ENCODE assay signal across 23 cellular contexts in genomic region chrX:136205882-136206281, GRCh38. TPM values are rescaled to one million over a fixed set of nuclear protein-coding genes. Genes with fewer than 3 reads are reported as not detected.
A peak's percentile ranks its signal among the peaks of the same experiment; 100 is the strongest.
DNase-seq lines count a peak whose midpoint lies in the region; ATAC-seq and TF ChIP-seq lines count a peak whose summit lies in the region.
"Had no signal": no experiment of that assay in that cellular context is flagged by ENCODE, and none has a peak within 500 bp of the region (broad histone marks: within the 10 kb centered on the region; RNA-seq: fewer than 3 reads in every experiment).

No MANE protein-coding gene starts in this region.

- H3K36me3 ChIP-seq in esophagus muscularis mucosa (peaks cover 11 to 47% (median 40%) of the 10 kb centered on the region in 4 donors), sigmoid colon (peaks cover 0 to 29% (median 12%) of the 10 kb centered on the region in 4 donors)

- no peak for DNase-seq in right cardiac atrium
- no peak for DNase-seq in cardiac septum (ENCODE audit: low spot score)
- DNase-seq in esophagus muscularis mucosa (ENCODE audit: extremely low spot score), result no peak
- DNase-seq in sigmoid colon, result peak; percentile 71
- no peak for DNase-seq in activated T-cell treated with anti-CD3 and anti-CD28 coated beads, Interleukin-2, amount 50 U/mL, for 4 hours
- DNase-seq in natural killer cell treated with Interleukin-12 subunit alpha and Interleukin-12 subunit beta and Interleukin-15 and Interleukin-18, amount 100 ng/mL, for 72 hours (ENCODE audit: low spot score), result no peak
- no peak for DNase-seq in cerebellar cortex (ENCODE audit: low spot score)
- DNase-seq: ACHN; activated CD4-positive, alpha-beta T cell treated with anti-CD3 and anti-CD28 coated beads, Interleukin-2, amount 50 U/mL, for 48 hours; activated T-cell treated with anti-CD3 and anti-CD28 coated beads, Interleukin-2, amount 50 U/mL, for 1 hour; body of pancreas; CD8-positive, alpha-beta T cell; H7; naive thymus-derived CD4-positive, alpha-beta T cell; NCI-H1417 treated with DMSO at 0.1 percent for 48 hours; NK-92 treated with Interleukin-12 subunit alpha and Interleukin-12 subunit beta, amount 100 ng/mL, for 24 hours; posterior cingulate gyrus; spleen; trophoblast cell had no signal

- intact Hi-C loops in right cardiac atrium (cut with DNase I), result loop anchor here (5.0 to 10.0 kb wide), 3 partner anchors 34 to 181 kb away; no protein-coding TSS in a partner anchor
- intact Hi-C loops in cardiac septum (cut with DNase I), result loop anchor here (2.0 kb wide), 1 partner anchor 35 kb away; no protein-coding TSS in a partner anchor
- intact Hi-C loops in esophagus muscularis mucosa (cut with DNase I), result no loop called here
- intact Hi-C loops in sigmoid colon (cut with DNase I), result no loop called here

- peaks cover 30% of the 10 kb centered on the region for H3K4me1 Mint-ChIP-seq in activated T-cell treated with anti-CD3 and anti-CD28 coated beads, Interleukin-2, amount 50 U/mL, for 4 hours (ENCODE audit: low read depth)
- H3K4me1 Mint-ChIP-seq in natural killer cell treated with Interleukin-12 subunit alpha and Interleukin-12 subunit beta and Interleukin-15 and Interleukin-18, amount 100 ng/mL, for 72 hours (ENCODE audit: low read depth in 2 of 2), result peaks cover 10 to 19% of the 10 kb centered on the region in 2 donors

- H3K9me3 ChIP-seq in right cardiac atrium (ENCODE audit: control insufficient read depth, low read length) (no peaks in the 10 kb centered on the region), esophagus muscularis mucosa (no peaks in the 10 kb centered on the region), sigmoid colon (no peaks in the 10 kb centered on the region)
- H3K9me3 ChIP-seq: body of pancreas, spleen had no signal

- no peaks in the 10 kb centered on the region for H3K9me3 Mint-ChIP-seq in activated T-cell treated with anti-CD3 and anti-CD28 coated beads, Interleukin-2, amount 50 U/mL, for 4 hours
- H3K9me3 Mint-ChIP-seq in natural killer cell treated with Interleukin-12 subunit alpha and Interleukin-12 subunit beta and Interleukin-15 and Interleukin-18, amount 100 ng/mL, for 72 hours, result no peaks in the 10 kb centered on the region
- H3K9me3 Mint-ChIP-seq: activated naive CD4-positive, alpha-beta T cell treated with anti-CD3 and anti-CD28 coated beads, Interleukin-2, amount 50 U/mL, for 24 hours; CD8-positive, alpha-beta T cell; dendritic cell treated with granulocyte-macrophage colony-stimulating factor and Interleukin-4, amounts not matched to agents 40 ng/mL and 50 ng/mL, for 4 days; naive thymus-derived CD4-positive, alpha-beta T cell had no signal

- H3K4me1 ChIP-seq in right cardiac atrium (ENCODE audit: control insufficient read depth, insufficient read depth, low read length), result peaks cover 1% of the 10 kb centered on the region
- H3K4me1 ChIP-seq in esophagus muscularis mucosa, result peaks cover 50 to 91% (median 84%) of the 10 kb centered on the region in 4 donors
- H3K4me1 ChIP-seq in sigmoid colon, result peaks cover 0 to 81% (median 54%) of the 10 kb centered on the region in 4 donors
- H3K4me1 ChIP-seq: body of pancreas had no signal

- no peak for TF ChIP-seq CTCF in esophagus muscularis mucosa (IDR thresholded peaks at IDR 0.05)
- TF ChIP-seq CTCF in sigmoid colon (IDR thresholded peaks at IDR 0.05), result no peak

- H3K27ac ChIP-seq in right cardiac atrium (ENCODE audit: low read length) (peak overlapping the region; percentile 91), esophagus muscularis mucosa (replicated peaks in 1 of 4) (peak overlapping the region; percentile 86 to 99 (median 96)), sigmoid colon (peak overlapping the region; percentile 78 to 99 (median 95))
- H3K27ac ChIP-seq: body of pancreas, RWPE1 had no signal

- WGBS in right cardiac atrium, result 64% methylated on average over 8 of the region's 8 CpGs
- 54% methylated on average over 7 of the region's 8 CpGs for WGBS in esophagus muscularis mucosa
- WGBS in sigmoid colon, 2 donors, result 88 to 89% methylated on average over 8 of the region's 8 CpGs

- no peaks in the 10 kb centered on the region for H3K27me3 Mint-ChIP-seq in activated T-cell treated with anti-CD3 and anti-CD28 coated beads, Interleukin-2, amount 50 U/mL, for 4 hours (ENCODE audit: low read depth)
- peaks cover 0 to 4% of the 10 kb centered on the region in 2 donors for H3K27me3 Mint-ChIP-seq in natural killer cell treated with Interleukin-12 subunit alpha and Interleukin-12 subunit beta and Interleukin-15 and Interleukin-18, amount 100 ng/mL, for 72 hours
- H3K27me3 Mint-ChIP-seq: activated naive CD4-positive, alpha-beta T cell treated with anti-CD3 and anti-CD28 coated beads, Interleukin-2, amount 50 U/mL, for 24 hours; dendritic cell treated with granulocyte-macrophage colony-stimulating factor and Interleukin-4, amounts not matched to agents 40 ng/mL and 50 ng/mL, for 4 days; naive thymus-derived CD4-positive, alpha-beta T cell had no signal

- H3K4me3 ChIP-seq in right cardiac atrium (ENCODE audit: low read length) (peak overlapping the region; percentile 40), esophagus muscularis mucosa (peak overlapping the region; percentile 44 to 55 (median 52)), sigmoid colon (peak overlapping the region in 2 of 4 donors; percentile 21 to 48)
- H3K4me3 ChIP-seq: body of pancreas, spleen had no signal

- H3K36me3 Mint-ChIP-seq in activated T-cell treated with anti-CD3 and anti-CD28 coated beads, Interleukin-2, amount 50 U/mL, for 4 hours (ENCODE audit: insufficient read depth), result peaks cover 2% of the 10 kb centered on the region
- no peaks in the 10 kb centered on the region for H3K36me3 Mint-ChIP-seq in natural killer cell treated with Interleukin-12 subunit alpha and Interleukin-12 subunit beta and Interleukin-15 and Interleukin-18, amount 100 ng/mL, for 72 hours

- H3K27ac Mint-ChIP-seq in natural killer cell treated with Interleukin-12 subunit alpha and Interleukin-12 subunit beta and Interleukin-15 and Interleukin-18, amount 100 ng/mL, for 72 hours, result no peak overlapping the region
- H3K27ac Mint-ChIP-seq: activated naive CD4-positive, alpha-beta T cell treated with anti-CD3 and anti-CD28 coated beads, Interleukin-2, amount 50 U/mL, for 24 hours; CD8-positive, alpha-beta T cell; dendritic cell treated with granulocyte-macrophage colony-stimulating factor and Interleukin-4, amounts not matched to agents 40 ng/mL and 50 ng/mL, for 4 days had no signal

- TF ChIP-seq POLR2A in esophagus muscularis mucosa (IDR thresholded peaks at IDR 0.05; ENCODE audit: low read depth) (no peak), sigmoid colon (IDR thresholded peaks at IDR 0.05) (no peak)

- no peak for ATAC-seq in right cardiac atrium
- no peak for ATAC-seq in activated T-cell treated with anti-CD3 and anti-CD28 coated beads, Interleukin-2, amount 50 U/mL, for 4 hours
- no peak for ATAC-seq in GM18868 (IDR thresholded peaks at IDR 0.05; ENCODE audit: unreplicated experiment)
- ATAC-seq in natural killer cell treated with Interleukin-12 subunit alpha and Interleukin-12 subunit beta and Interleukin-15 and Interleukin-18, amount 100 ng/mL, for 72 hours, result no peak
- ATAC-seq: body of pancreas; CD8-positive, alpha-beta T cell; naive thymus-derived CD4-positive, alpha-beta T cell had no signal

- H3K4me3 Mint-ChIP-seq in activated T-cell treated with anti-CD3 and anti-CD28 coated beads, Interleukin-2, amount 50 U/mL, for 4 hours, result no peak overlapping the region
- no peak overlapping the region for H3K4me3 Mint-ChIP-seq in natural killer cell treated with Interleukin-12 subunit alpha and Interleukin-12 subunit beta and Interleukin-15 and Interleukin-18, amount 100 ng/mL, for 72 hours
- H3K4me3 Mint-ChIP-seq: activated naive CD4-positive, alpha-beta T cell treated with anti-CD3 and anti-CD28 coated beads, Interleukin-2, amount 50 U/mL, for 24 hours; CD8-positive, alpha-beta T cell; dendritic cell treated with granulocyte-macrophage colony-stimulating factor and Interleukin-4, amounts not matched to agents 40 ng/mL and 50 ng/mL, for 4 days; naive thymus-derived CD4-positive, alpha-beta T cell had no signal

- TF ChIP-seq EP300 in esophagus muscularis mucosa (IDR thresholded peaks at IDR 0.05) (no peak), sigmoid colon (IDR thresholded peaks at IDR 0.05) (no peak)

- H3K27me3 ChIP-seq in right cardiac atrium (ENCODE audit: control insufficient read depth, insufficient read depth) (no peaks in the 10 kb centered on the region), esophagus muscularis mucosa (no peaks in the 10 kb centered on the region), sigmoid colon (no peaks in the 10 kb centered on the region)
- H3K27me3 ChIP-seq: body of pancreas had no signal

RNA-seq across cellular contexts. Expression of gene MAP7D3, which starts 45.3 kb away (rescaled TPM):
- total RNA-seq in right cardiac atrium, result 10 to 100 TPM in 3 of 4 donors, 1 to 10 TPM in 1; 8.7 to 13.8 (median 12.0) TPM
- 5.9 TPM for polyA plus RNA-seq in right cardiac atrium
- 15.6 TPM for total RNA-seq in cardiac septum
- total RNA-seq in esophagus muscularis mucosa, result 10 to 100 TPM; 14.5 to 21.2 (median 17.1) TPM
- 10 to 100 TPM; 11.3 to 21.0 (median 14.2) TPM for total RNA-seq in sigmoid colon
- 1 to 10 TPM in 2 of 3 donors, under 1 TPM in 1; 0.92 to 3.6 (median 3.0) TPM for polyA plus RNA-seq in sigmoid colon
- 10 to 100 TPM; 16.9 to 20.4 (median 19.4) TPM for total RNA-seq in activated T-cell treated with anti-CD3 and anti-CD28 coated beads, Interleukin-2, amount 50 U/mL, for 4 hours
- total RNA-seq in natural killer cell treated with Interleukin-12 subunit alpha and Interleukin-12 subunit beta and Interleukin-15 and Interleukin-18, amount 100 ng/mL, for 72 hours, result 10 to 100 TPM in 1 of 2 donors, 1 to 10 TPM in 1; 9.5 to 13.5 TPM

RNA-seq across cellular contexts. Expression of gene FHL1, which starts 58.5 kb away (rescaled TPM):
- total RNA-seq in right cardiac atrium (100 to 1,000 TPM; 255 to 871 (median 312) TPM), cardiac septum (3,112 TPM), esophagus muscularis mucosa (1,000 to 10,000 TPM; 2,189 to 3,092 (median 2,823) TPM), sigmoid colon (1,000 to 10,000 TPM in 3 of 4 donors, 100 to 1,000 TPM in 1; 701 to 1,465 (median 1,246) TPM)
- polyA plus RNA-seq in right cardiac atrium (442 TPM), sigmoid colon (10 to 100 TPM; 27.0 to 73.3 (median 42.2) TPM)
- 10 to 100 TPM in 1 of 3 donors, 1 to 10 TPM in 2; 7.0 to 13.1 (median 8.8) TPM for total RNA-seq in activated T-cell treated with anti-CD3 and anti-CD28 coated beads, Interleukin-2, amount 50 U/mL, for 4 hours
- 1 to 10 TPM; 2.9 to 6.7 TPM for total RNA-seq in natural killer cell treated with Interleukin-12 subunit alpha and Interleukin-12 subunit beta and Interleukin-15 and Interleukin-18, amount 100 ng/mL, for 72 hours

Comparison
In these comparisons a context has a peak if more than half of its experiments do, and no peak if none do; other contexts are left out.
1. RNA of gene FHL1, which starts 58.5 kb away (total RNA-seq): 3,112 TPM in cardiac septum (single experiment), 2,189 to 3,092 TPM in esophagus muscularis mucosa, 701 to 1,465 TPM in sigmoid colon and 255 to 871 TPM in right cardiac atrium; 7.0 to 13.1 TPM in activated T-cell treated with anti-CD3 and anti-CD28 coated beads, Interleukin-2, amount 50 U/mL, for 4 hours and 2.9 to 6.7 TPM in natural killer cell treated with Interleukin-12 subunit alpha and Interleukin-12 subunit beta and Interleukin-15 and Interleukin-18, amount 100 ng/mL, for 72 hours; every median in the first group is over 10 times any median in the second.
2. intact Hi-C loops: an anchor here in right cardiac atrium (5.0 to 10.0 kb wide) and cardiac septum (2.0 kb wide); none called in esophagus muscularis mucosa and sigmoid colon.
3. Peak in every context shown above with its lines, with median percentiles within 50 percentile points of each other: H3K27ac ChIP-seq.